Comparison of ENCODE assay signal across 11 cellular contexts in genomic region chr3:39434574-39434973, GRCh38. TPM values are rescaled to one million over a fixed set of nuclear protein-coding genes. Genes with fewer than 3 reads are reported as not detected.
DNase-seq lines count a peak whose midpoint lies in the region; ATAC-seq and TF ChIP-seq lines count a peak whose summit lies in the region.
"Had no signal": no experiment of that assay in that cellular context is flagged by ENCODE, and none has a peak within 500 bp of the region (broad histone marks: within the 10 kb centered on the region; RNA-seq: fewer than 3 reads in every experiment).

No MANE protein-coding gene starts in this region.

- no peak for TF ChIP-seq POLR2A in stomach (IDR thresholded peaks at IDR 0.05)

- no peaks in the 10 kb centered on the region for H3K9me3 ChIP-seq in RWPE2 (ENCODE audit: severe bottlenecking)
- H3K9me3 ChIP-seq in osteoblast (ENCODE audit: low read depth, low read length), result no peaks in the 10 kb centered on the region
- H3K9me3 ChIP-seq in stomach, result no peaks in the 10 kb centered on the region

- DNase-seq in RWPE2 (ENCODE audit: low spot score), result no peak
- peak; percentile 63 for DNase-seq in osteoblast (ENCODE audit: insufficient read length, low spot score, missing footprints)
- no peak for DNase-seq in stomach
- no peak for DNase-seq in NCI-H524 (lab: John Stamatoyannopoulos, UW)
- DNase-seq in kidney glomerular epithelial cell (lab: John Stamatoyannopoulos, UW), result no peak
- DNase-seq: brain microvascular endothelial cell, NCI-H1092 treated with DMSO at 0.1 percent for 48 hours, posterior cingulate gyrus had no signal

- H3K4me1 ChIP-seq in RWPE2 (ENCODE audit: insufficient read depth, poor library complexity, severe bottlenecking) (no peaks in the 10 kb centered on the region), osteoblast (ENCODE audit: insufficient read depth, low read length) (peaks cover 8% of the 10 kb centered on the region), stomach (no peaks in the 10 kb centered on the region)

- H3K4me3 ChIP-seq in RWPE2 (ENCODE audit: severe bottlenecking) (no peak overlapping the region), osteoblast (ENCODE audit: insufficient read depth, low read length) (no peak overlapping the region), stomach (no peak overlapping the region)

- peak; percentile 91 for ATAC-seq in GM18861 (IDR thresholded peaks at IDR 0.05; ENCODE audit: unreplicated experiment)
- peak; percentile 72 for ATAC-seq in HG02642 (IDR thresholded peaks at IDR 0.05; ENCODE audit: poor library complexity, unreplicated experiment)
- peak; percentile 49; the same call in 2 of the 3 replicates for ATAC-seq in RWPE2 (ENCODE audit: low read depth)

- WGBS in stomach, 5 donors, result 40 to 76% (median 50%) methylated on average over 5 of the region's 5 CpGs

- no peaks in the 10 kb centered on the region for H4K20me1 ChIP-seq in osteoblast (ENCODE audit: insufficient read depth, low read length)

- intact Hi-C loops in stomach (cut with DNase I; ENCODE audit: low total_unique reads), result no loop called here

- no peak for TF ChIP-seq EP300 in stomach (IDR thresholded peaks at IDR 0.05)

- TF ChIP-seq CTCF in RWPE2 (IDR thresholded peaks at IDR 0.05; ENCODE audit: poor library complexity, severe bottlenecking) (no peak), osteoblast (IDR thresholded peaks at IDR 0.05; ENCODE audit: extremely low read depth, low read depth, low read length) (no peak), stomach (IDR thresholded peaks at IDR 0.05) (no peak)

- H3K27ac ChIP-seq in RWPE2 (ENCODE audit: poor library complexity, severe bottlenecking), result no peak overlapping the region
- H3K27ac ChIP-seq in osteoblast (ENCODE audit: low read depth, low read length), result no peak overlapping the region
- H3K27ac ChIP-seq in stomach, result no peak overlapping the region
- H3K27ac ChIP-seq: brain microvascular endothelial cell had no signal

- peak overlapping the region; percentile 95 for H2AFZ ChIP-seq in osteoblast (ENCODE audit: low read length)

- H3K79me2 ChIP-seq in osteoblast (ENCODE audit: insufficient read depth, low read length), result no peaks in the 10 kb centered on the region

- H3K36me3 ChIP-seq in RWPE2 (ENCODE audit: low read depth) (no peaks in the 10 kb centered on the region), osteoblast (ENCODE audit: insufficient read depth, low read length) (no peaks in the 10 kb centered on the region), stomach (no peaks in the 10 kb centered on the region)
- H3K36me3 ChIP-seq: brain microvascular endothelial cell had no signal

- no peak overlapping the region for H3K4me2 ChIP-seq in osteoblast (ENCODE audit: insufficient read depth, low read length)

- no peaks in the 10 kb centered on the region for H3K27me3 ChIP-seq in RWPE2 (ENCODE audit: insufficient read depth, poor library complexity, severe bottlenecking)
- H3K27me3 ChIP-seq in osteoblast (ENCODE audit: insufficient read depth, low read length), result no peaks in the 10 kb centered on the region
- H3K27me3 ChIP-seq in stomach, result peaks cover 0 to 4% (median 0%) of the 10 kb centered on the region in 3 donors
- H3K27me3 ChIP-seq: brain microvascular endothelial cell had no signal

RNA-seq across cellular contexts. Expression of gene RPSA, which starts 28.1 kb away (rescaled TPM):
- total RNA-seq in osteoblast (1,028 and 1,154 TPM in 2 replicates), stomach (1,000 to 10,000 TPM in 1 of 5 donors, 100 to 1,000 TPM in 4; 346 to 1,202 (median 723) TPM)
- 1,000 to 10,000 TPM; 1,543 to 2,119 (median 2,100) TPM for polyA plus RNA-seq in stomach

RNA-seq across cellular contexts. Expression of gene MOBP, which starts 32.9 kb away (rescaled TPM):
- total RNA-seq in osteoblast (not detected in 2 replicates), stomach (under 1 TPM in 3 of 5 donors, not detected in 2; 0.29 to 0.92 (median 0.58) TPM)
- under 1 TPM in 1 of 3 donors, not detected in 2; 0.06 TPM for polyA plus RNA-seq in stomach
- polyA plus RNA-seq: esophagus had no signal

RNA-seq across cellular contexts. Expression of gene SLC25A38, which starts 51.4 kb away (rescaled TPM):
- total RNA-seq in osteoblast, result 28.2 and 29.2 TPM in 2 replicates
- total RNA-seq in stomach, result 100 to 1,000 TPM in 1 of 5 donors, 10 to 100 TPM in 4; 14.7 to 119 (median 23.3) TPM
- 10 to 100 TPM; 28.4 to 41.4 (median 29.5) TPM for polyA plus RNA-seq in stomach
